ENCODE assay signal across 1 cellular context in genomic region chr17:18035704-18036103, GRCh38.
TF ChIP-seq lines count a peak whose summit lies in the region.

No MANE protein-coding gene starts in this region.

TF ChIP-seq in K562, 482 proteins besides CTCF, POLR2A, EP300 and RAD21 (continued from another document):
- no peak for TF ChIP-seq ZNF766 (CRISPR knock-in tag; conservative IDR thresholded peaks at IDR 0.05)
- TF ChIP-seq IFI16 (CRISPR knock-in tag; IDR thresholded peaks at IDR 0.05), result no peak
- 0 out of 2 replicates have a peak, but pooled peaks have one; percentile 30 for TF ChIP-seq SMAD4 (CRISPR knock-in tag; conservative IDR thresholded peaks at IDR 0.05)
- no peak for TF ChIP-seq ZNF57 (CRISPR knock-in tag; IDR thresholded peaks at IDR 0.05)
- no peak for TF ChIP-seq FOXP1 (CRISPR knock-in tag; IDR thresholded peaks at IDR 0.05)
- no peak for TF ChIP-seq SIX5 (IDR thresholded peaks at IDR 0.05; ENCODE audit: borderline replicate concordance in 1 of 2, insufficient read depth in 1 of 2, low read depth in 1 of 2, low read length in 2 of 2)
- no peak for TF ChIP-seq CBFB (CRISPR knock-in tag; IDR thresholded peaks at IDR 0.05)
- TF ChIP-seq HCFC1 (IDR thresholded peaks at IDR 0.05; ENCODE audit: low read depth, low read length), result no peak
- TF ChIP-seq PRPF4 (IDR thresholded peaks at IDR 0.05; ENCODE audit: insufficient read depth, low read depth, low read length, poor library complexity, severe bottlenecking), result no peak
- TF ChIP-seq MYBL2 (IDR thresholded peaks at IDR 0.05; ENCODE audit: low read depth), result no peak
- TF ChIP-seq MYBL2 (CRISPR knock-in tag; IDR thresholded peaks at IDR 0.05; ENCODE audit: borderline replicate concordance), result no peak
- TF ChIP-seq ZC3H11A (IDR thresholded peaks at IDR 0.05; ENCODE audit: low read depth, low read length), result no peak
- TF ChIP-seq RBM34 (IDR thresholded peaks at IDR 0.05; ENCODE audit: borderline replicate concordance, insufficient read depth, low read length), result no peak
- no peak for TF ChIP-seq KDM4B (IDR thresholded peaks at IDR 0.05; ENCODE audit: borderline replicate concordance in 2 of 2, low read depth in 1 of 2)
- TF ChIP-seq NFRKB (IDR thresholded peaks at IDR 0.05; ENCODE audit: low read depth), result no peak
- no peak for TF ChIP-seq POLR2B (IDR thresholded peaks at IDR 0.05; ENCODE audit: low read depth, partially characterized antibody)
- TF ChIP-seq FOXM1 (IDR thresholded peaks at IDR 0.05; ENCODE audit: low read depth), result peak; percentile 30; the same call in 1 of the 2 replicates
- TF ChIP-seq FOXM1 (CRISPR knock-in tag; IDR thresholded peaks at IDR 0.05; ENCODE audit: low read depth), result no peak
- TF ChIP-seq DACH1 (IDR thresholded peaks at IDR 0.05; ENCODE audit: partially characterized antibody), result peak; percentile 8
- TF ChIP-seq MCM5 (IDR thresholded peaks at IDR 0.05; ENCODE audit: low read depth), result no peak
- TF ChIP-seq CBX1 (IDR thresholded peaks at IDR 0.05; ENCODE audit: low read depth), result no peak
- peak; percentile 67 for TF ChIP-seq GATA2 (CRISPR knock-in tag; IDR thresholded peaks at IDR 0.05)
- peak; percentile 63 for TF ChIP-seq POLR2AphosphoS5 (IDR thresholded peaks at IDR 0.05; ENCODE audit: control insufficient read depth, insufficient read depth, low read depth, low read length)
- TF ChIP-seq BHLHE40 (IDR thresholded peaks at IDR 0.05; ENCODE audit: low read length), result no peak
- TF ChIP-seq NFATC3 (IDR thresholded peaks at IDR 0.05), result no peak
- TF ChIP-seq GATAD2A (IDR thresholded peaks at IDR 0.05), result no peak
- TF ChIP-seq NFYB (IDR thresholded peaks at IDR 0.05; ENCODE audit: extremely low read depth, insufficient read length), result no peak
- TF ChIP-seq HMGXB4 (CRISPR knock-in tag; IDR thresholded peaks at IDR 0.05), result no peak
- peak; percentile 54; the same call in 1 of the 2 replicates for TF ChIP-seq KLF16 (IDR thresholded peaks at IDR 0.05)
- TF ChIP-seq TAL1 (IDR thresholded peaks at IDR 0.05), result peak; percentile 87
- TF ChIP-seq SP1 (CRISPR knock-in tag; IDR thresholded peaks at IDR 0.05), result no peak
- no peak for TF ChIP-seq CEBPZ (IDR thresholded peaks at IDR 0.05; ENCODE audit: borderline replicate concordance, low read depth, low read length)
- TF ChIP-seq ARID1B (IDR thresholded peaks at IDR 0.05), result peak; percentile 78
- peak in 1 of 2 experiments; percentile 31; a peak in 1 of 4 replicates for TF ChIP-seq RCOR1 (IDR thresholded peaks at IDR 0.05; ENCODE audit: borderline replicate concordance in 1 of 2, low read depth in 2 of 2, low read length in 2 of 2)
- TF ChIP-seq NCOR1 (IDR thresholded peaks at IDR 0.05), result peak; percentile 84
- TF ChIP-seq ZNF431 (CRISPR knock-in tag; IDR thresholded peaks at IDR 0.05), result no peak
- TF ChIP-seq ZNF282 (CRISPR knock-in tag; IDR thresholded peaks at IDR 0.05), result no peak
- TF ChIP-seq HMG20A (CRISPR knock-in tag; conservative IDR thresholded peaks at IDR 0.05), result no peak
- no peak for TF ChIP-seq TFE3 (CRISPR knock-in tag; IDR thresholded peaks at IDR 0.05)
- no peak for TF ChIP-seq ZNF511 (CRISPR knock-in tag; IDR thresholded peaks at IDR 0.05)
